Comparison of ENCODE assay signal across 8 cellular contexts in the genomic region with DNA sequence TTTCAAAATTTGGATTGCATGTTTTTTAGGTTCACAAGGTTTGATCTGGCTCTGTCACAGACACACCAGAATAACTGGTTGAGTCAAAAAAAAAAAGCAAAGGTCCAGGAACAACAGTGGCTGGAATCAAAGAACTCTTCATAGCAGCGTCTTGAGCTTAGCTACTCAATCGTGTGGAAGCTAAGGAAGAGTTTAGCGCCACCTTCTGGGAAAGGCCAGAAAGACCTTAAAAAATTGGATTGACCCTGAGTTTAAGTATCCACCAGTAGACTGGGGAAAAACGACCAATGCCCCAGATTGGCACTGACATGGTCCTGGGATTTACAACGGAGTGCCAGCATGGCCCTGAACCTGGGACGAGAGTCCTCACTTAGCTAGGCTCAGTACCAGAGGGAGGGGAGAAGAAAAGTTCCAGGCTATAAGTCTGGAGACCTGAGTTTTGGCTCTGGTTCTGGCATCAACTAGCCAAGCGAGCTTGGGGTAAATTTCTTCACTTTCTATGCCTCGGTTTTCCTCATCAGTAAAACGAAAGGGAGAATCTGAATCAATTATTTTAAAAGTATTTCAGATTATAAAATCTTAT.
DNase-seq lines count a peak whose midpoint lies in the region; ATAC-seq, FAIRE-seq and TF ChIP-seq lines count a peak whose summit lies in the region.

No MANE protein-coding gene starts in this region.

- H3K4me1 ChIP-seq in KMS-11 (ENCODE audit: low read depth, poor library complexity, severe bottlenecking) (no peaks in the 10 kb centered on the region), OCI-LY3 (ENCODE audit: low read length) (no peaks in the 10 kb centered on the region), lung (ENCODE audit: control insufficient read depth in 2 of 2, insufficient read depth in 2 of 2, low read length in 2 of 2) (no peaks in the 10 kb centered on the region)

- H3K27me3 ChIP-seq in KMS-11 (ENCODE audit: insufficient read depth, low read depth) (no peaks in the 10 kb centered on the region), OCI-LY3 (ENCODE audit: low read depth, low read length) (no peaks in the 10 kb centered on the region), dorsolateral prefrontal cortex (no peaks in the 10 kb centered on the region), lung (ENCODE audit: control insufficient read depth, insufficient read depth) (no peaks in the 10 kb centered on the region)

- TF ChIP-seq CTCF in KMS-11 (conservative IDR thresholded peaks at IDR 0.05; ENCODE audit: low read depth, low read length) (peak; percentile 53), OCI-LY3 (IDR thresholded peaks at IDR 0.05; ENCODE audit: low read depth, low read length) (peak; percentile 74), dorsolateral prefrontal cortex (IDR thresholded peaks at IDR 0.05 in 54 of 56, conservative IDR thresholded peaks at IDR 0.05 in 2 of 56; ENCODE audit: low read depth in 1 of 56, partially characterized antibody in 56 of 56) (peak; percentile 48 to 87 (median 72)), lung (IDR thresholded peaks at IDR 0.05; ENCODE audit: control extremely low read depth, extremely low read depth) (peak; percentile 27)

- H3K79me2 ChIP-seq in KMS-11 (ENCODE audit: insufficient read depth, low read depth), result no peaks in the 10 kb centered on the region
- no peaks in the 10 kb centered on the region for H3K79me2 ChIP-seq in OCI-LY3 (ENCODE audit: low read length)

- no peak overlapping the region for H3K4me2 ChIP-seq in KMS-11
- no peak overlapping the region for H3K4me2 ChIP-seq in OCI-LY3 (ENCODE audit: low read length)

- DNase-seq in 8988T (peak; percentile 45), dorsolateral prefrontal cortex (peak in 2 of 10 donors; percentile 48 to 49), lung (ENCODE audit: low spot score) (peak; percentile 55)

- ATAC-seq in lung (ENCODE audit: insufficient read depth, low FRiP score), result no peak
- ATAC-seq in HG03097 (IDR thresholded peaks at IDR 0.05; ENCODE audit: low FRiP score, unreplicated experiment), result no peak
- ATAC-seq in GM21528 (IDR thresholded peaks at IDR 0.05; ENCODE audit: low FRiP score, unreplicated experiment), result no peak

- FAIRE-seq in G401.6 (lab: Jason Lieb, UNC), result peak; percentile 69

- H3K4me3 ChIP-seq in KMS-11 (IDR thresholded peaks at IDR 0.05; ENCODE audit: insufficient read depth, low read depth, low read length), result no peak overlapping the region
- H3K4me3 ChIP-seq in OCI-LY3 (ENCODE audit: low read length), result no peak overlapping the region
- H3K4me3 ChIP-seq in dorsolateral prefrontal cortex, result no peak overlapping the region
- no peak overlapping the region for H3K4me3 ChIP-seq in lung

- H3K36me3 ChIP-seq in KMS-11 (ENCODE audit: insufficient read depth) (no peaks in the 10 kb centered on the region), OCI-LY3 (replicated peaks; ENCODE audit: low read depth, low read length) (peaks cover 19% of the 10 kb centered on the region), lung (ENCODE audit: control insufficient read depth in 2 of 2, insufficient read depth in 2 of 2, low read length in 2 of 2) (peaks cover 2 to 33% of the 10 kb centered on the region in 2 donors)

- H4K20me1 ChIP-seq in KMS-11 (ENCODE audit: insufficient read depth) (no peaks in the 10 kb centered on the region), OCI-LY3 (ENCODE audit: insufficient read depth, low read length) (no peaks in the 10 kb centered on the region)

- H3K9ac ChIP-seq in KMS-11, result no peak overlapping the region
- H3K9ac ChIP-seq in OCI-LY3 (ENCODE audit: low read length), result no peak overlapping the region

- WGBS in lung, 2 donors, result 46 to 50% methylated on average over 9 of the region's 9 CpGs

- H3K9me3 ChIP-seq in OCI-LY3 (ENCODE audit: insufficient read depth, low read length) (no peaks in the 10 kb centered on the region), lung (ENCODE audit: control insufficient read depth in 2 of 2, insufficient read depth in 1 of 2, low read length in 1 of 2) (no peaks in the 10 kb centered on the region)

- H2AFZ ChIP-seq in KMS-11 (ENCODE audit: low read depth) (no peak overlapping the region), OCI-LY3 (ENCODE audit: low read depth, low read length) (no peak overlapping the region)

- H3K27ac ChIP-seq in KMS-11, result no peak overlapping the region
- H3K27ac ChIP-seq in OCI-LY3 (ENCODE audit: low read length), result no peak overlapping the region
- H3K27ac ChIP-seq in dorsolateral prefrontal cortex, result peak overlapping the region in 14 of 59 donors; percentile 6 to 50 (median 25)
- no peak overlapping the region for H3K27ac ChIP-seq in lung (ENCODE audit: low read depth in 1 of 2, low read length in 1 of 2)

- intact Hi-C loops in dorsolateral prefrontal cortex (cut with DNase I), result loop anchor here (2.0 kb wide), 2 partner anchors 261 to 263 kb away; no protein-coding TSS in a partner anchor
